ENCODE assay signal across 13 cellular contexts in the genomic region with DNA sequence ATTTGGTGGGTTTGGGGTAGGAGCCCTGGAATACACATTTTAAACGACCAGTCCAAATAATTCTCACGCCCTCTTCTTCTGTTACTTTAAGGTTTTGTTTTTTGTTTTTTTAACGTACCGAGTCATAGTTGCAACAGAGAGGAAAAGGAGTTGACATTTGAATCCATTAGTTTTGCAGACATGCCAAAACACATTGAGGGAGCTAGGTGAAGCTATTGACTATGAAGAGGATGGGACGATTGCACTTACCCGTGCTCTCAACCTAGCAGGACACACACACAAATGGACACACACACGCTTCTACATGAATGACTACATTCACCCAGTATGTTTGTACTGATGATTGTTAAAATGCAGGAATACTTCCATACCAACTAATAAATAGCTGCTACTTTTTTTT. TPM values are rescaled to one million over a fixed set of nuclear protein-coding genes. Genes with fewer than 3 reads are reported as not detected.
DNase-seq lines count a peak whose midpoint lies in the region; ATAC-seq and TF ChIP-seq lines count a peak whose summit lies in the region.
"Had no signal": no experiment of that assay in that cellular context is flagged by ENCODE, and none has a peak within 500 bp of the region (broad histone marks: within the 10 kb centered on the region; RNA-seq: fewer than 3 reads in every experiment).

No MANE protein-coding gene starts in this region.

- ATAC-seq in Right ventricle myocardium inferior (no peak), HG03095 (IDR thresholded peaks at IDR 0.05; ENCODE audit: unreplicated experiment) (no peak)
- ATAC-seq: CD8-positive, alpha-beta T cell; HepG2 had no signal

- no peak overlapping the region for H3K4me2 ChIP-seq in mammary epithelial cell (ENCODE audit: insufficient read depth, low read depth, low read length)
- H3K4me2 ChIP-seq: BLaER1 treated with 17β-estradiol and CSF1 and Interleukin-3, amounts not matched to agents 10 nM and 100 nM had no signal

- no peaks in the 10 kb centered on the region for H3K79me2 ChIP-seq in mammary epithelial cell (ENCODE audit: insufficient read depth, low read length)

- no peak overlapping the region for H2AFZ ChIP-seq in mammary epithelial cell (ENCODE audit: low read depth, low read length)

- no peak overlapping the region for H3K27ac ChIP-seq in mammary epithelial cell (ENCODE audit: insufficient read depth, low read depth, low read length)
- H3K27ac ChIP-seq: BLaER1 treated with 17β-estradiol and CSF1 and Interleukin-3, amounts not matched to agents 10 nM and 100 nM had no signal

- no peak overlapping the region for H3K9ac ChIP-seq in mammary epithelial cell (ENCODE audit: insufficient read depth, low read length)
- H3K9ac ChIP-seq: BLaER1 treated with 17β-estradiol and CSF1 and Interleukin-3, amounts not matched to agents 10 nM and 100 nM had no signal

- CTCF ChIA-PET in mammary epithelial cell (lab: Charles Lee; ENCODE audit: low non-redundant PET), result interaction anchor here (0.6 kb wide), 1 partner anchor 236 kb away, joined by 3 read pairs; no protein-coding TSS in a partner anchor

- no peaks in the 10 kb centered on the region for H4K20me1 ChIP-seq in mammary epithelial cell (ENCODE audit: insufficient read depth, low read length)
- H4K20me1 ChIP-seq: BLaER1 treated with 17β-estradiol and CSF1 and Interleukin-3, amounts not matched to agents 10 nM and 100 nM had no signal

- no TSS peak for BruUV-seq in mammary epithelial cell (replicated peaks; lab: Mats Ljungman, UMichigan)

- no peak overlapping the region for H3K4me3 ChIP-seq in mammary epithelial cell (replicated peaks in 1 of 3; ENCODE audit: insufficient read depth in 1 of 3, low read depth in 2 of 3, low read length in 3 of 3)
- H3K4me3 ChIP-seq in foreskin fibroblast (ENCODE audit: low read depth in 1 of 2, low read length in 2 of 2), result no peak overlapping the region
- H3K4me3 ChIP-seq: BLaER1 treated with 17β-estradiol and CSF1 and Interleukin-3, amounts not matched to agents 10 nM and 100 nM; HAP-1 had no signal

- in situ Hi-C loops in mammary epithelial cell (cut with MboI; ENCODE audit: low sequenced_read_pairs in 2 of 2), result no loop called here

- peak; percentile 6 for DNase-seq in cardiac septum (ENCODE audit: low spot score)
- DNase-seq in Right ventricle myocardium inferior (ENCODE audit: missing footprints), result no peak
- DNase-seq in mammary epithelial cell, result peak; percentile 24
- DNase-seq in foreskin fibroblast, result peak; percentile 5 to 39
- no peak for DNase-seq in nucleus accumbens (lab: John Stamatoyannopoulos, UW)
- DNase-seq in stimulated activated CD4-positive, alpha-beta T cell treated with anti-CD3 and anti-CD28 coated beads, Interleukin-12 subunit alpha, Interleukin-12 subunit beta, amount 100 ng/mL, for 4 hours, result no peak
- DNase-seq: Calu3; CD8-positive, alpha-beta T cell had no signal

- H3K27me3 ChIP-seq in mammary epithelial cell (ENCODE audit: insufficient read depth, low read length), result no peaks in the 10 kb centered on the region
- H3K27me3 ChIP-seq: BLaER1 treated with 17β-estradiol and CSF1 and Interleukin-3, amounts not matched to agents 10 nM and 100 nM had no signal

- H3K4me1 ChIP-seq in mammary epithelial cell (ENCODE audit: insufficient read depth, low read length), result no peaks in the 10 kb centered on the region

- dilution Hi-C loops in mammary epithelial cell (cut with HindIII; ENCODE audit: low sequenced_read_pairs), result no loop called here

- no peaks in the 10 kb centered on the region for H3K9me3 ChIP-seq in mammary epithelial cell (replicated peaks; ENCODE audit: insufficient read depth, low read length)
- H3K9me3 ChIP-seq: BLaER1 treated with 17β-estradiol and CSF1 and Interleukin-3, amounts not matched to agents 10 nM and 100 nM; HAP-1 had no signal

- 28% methylated on average over 7 of the region's 7 CpGs for WGBS in mammary epithelial cell (ENCODE audit: low coverage, missing lambda C conversion rate)

- no peak for TF ChIP-seq CTCF in mammary epithelial cell (conservative IDR thresholded peaks at IDR 0.05 in 1 of 2, IDR thresholded peaks at IDR 0.05 in 1 of 2; ENCODE audit: extremely low read depth in 1 of 2, insufficient read depth in 1 of 2, low read depth in 1 of 2, low read length in 2 of 2)
- TF ChIP-seq CTCF in foreskin fibroblast (IDR thresholded peaks at IDR 0.05; ENCODE audit: low read depth, low read length), result no peak

- no peaks in the 10 kb centered on the region for H3K36me3 ChIP-seq in mammary epithelial cell (ENCODE audit: insufficient read depth, low read length)
- H3K36me3 ChIP-seq: BLaER1 treated with 17β-estradiol and CSF1 and Interleukin-3, amounts not matched to agents 10 nM and 100 nM; HAP-1 had no signal

- intact Hi-C loops in cardiac septum (cut with DNase I), result no loop called here
- intact Hi-C loops in Right ventricle myocardium inferior (cut with DNase I), result no loop called here
- intact Hi-C loops in mammary epithelial cell (cut with micrococcal nuclease), result no loop called here

RNA-seq across cellular contexts. Expression of a gene that starts 54.3 kb away (rescaled TPM):
- total RNA-seq in cardiac septum (0.86 TPM), Right ventricle myocardium inferior (1.1 TPM), mammary epithelial cell (10 to 100 TPM in 1 of 2 donors, 1 to 10 TPM in 1; 3.2 to 30.0 TPM)
- 12.3 TPM for polyA plus RNA-seq in mammary epithelial cell
- 122 TPM for polyA minus RNA-seq in mammary epithelial cell
- polyA plus RNA-seq: IgD-negative memory B cell had no signal

RNA-seq across cellular contexts. Expression of a gene that starts 57.6 kb away (rescaled TPM):
- total RNA-seq in cardiac septum (0.30 TPM), Right ventricle myocardium inferior (0.87 TPM), mammary epithelial cell (10 to 100 TPM; 10.7 to 14.8 TPM)
- 9.8 TPM for polyA plus RNA-seq in mammary epithelial cell
- polyA minus RNA-seq in mammary epithelial cell, result 8.0 TPM

Comparison
In these comparisons a context has a peak if more than half of its experiments do, and no peak if none do; other contexts are left out.
1. DNase-seq: peak in cardiac septum (single experiment), mammary epithelial cell (single experiment) and foreskin fibroblast (2 of 2); none in Right ventricle myocardium inferior (single experiment), nucleus accumbens (0 of 56) and stimulated activated CD4-positive, alpha-beta T cell treated with anti-CD3 and anti-CD28 coated beads, Interleukin-12 subunit alpha, Interleukin-12 subunit beta, amount 100 ng/mL, for 4 hours (single experiment).